16 cellular contexts compared by ENCODE assay signal in the genomic region with DNA sequence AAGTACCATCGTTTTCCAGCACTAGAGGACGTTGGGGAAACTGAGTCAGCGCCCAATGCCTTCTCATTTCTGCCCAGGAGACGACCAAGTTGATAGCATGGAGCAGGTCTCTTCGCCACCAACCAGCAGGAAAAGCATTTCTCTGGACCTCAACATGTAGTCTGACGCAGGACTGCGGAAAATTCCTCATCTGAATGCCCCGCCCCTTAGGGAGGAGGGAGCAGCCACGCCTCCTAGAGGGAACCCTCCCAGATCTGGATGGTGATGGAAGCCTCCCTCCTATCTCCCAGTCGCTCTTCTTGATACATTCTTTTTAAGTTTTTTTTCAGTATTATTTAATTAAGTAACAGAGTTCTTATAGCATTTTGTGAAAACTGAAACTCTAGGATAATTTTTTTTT. TPM values are rescaled to one million over a fixed set of nuclear protein-coding genes. Genes with fewer than 3 reads are reported as not detected.
DNase-seq lines count a peak whose midpoint lies in the region; ATAC-seq, FAIRE-seq and TF ChIP-seq lines count a peak whose summit lies in the region.
"Had no signal": no experiment of that assay in that cellular context is flagged by ENCODE, and none has a peak within 500 bp of the region (broad histone marks: within the 10 kb centered on the region; RNA-seq: fewer than 3 reads in every experiment).

No MANE protein-coding gene starts in this region.

- H3K4me1 ChIP-seq in upper lobe of right lung, result no peaks in the 10 kb centered on the region
- H3K4me1 ChIP-seq: BLaER1, colonic mucosa had no signal

- in situ Hi-C loops in ACHN (cut with HindIII; ENCODE audit: low pct_ligation_motif_present, low pct_unique_long_range_greater_than_20kb, low sequenced_read_pairs), result loop anchor here (25.0 kb wide), 1 partner anchor 215 kb away; no protein-coding TSS in a partner anchor

- H3K27me3 ChIP-seq in MG63 (peaks cover 10% of the 10 kb centered on the region), upper lobe of right lung (peaks cover 9% of the 10 kb centered on the region)
- H3K27me3 ChIP-seq: BLaER1, colonic mucosa had no signal

- TF ChIP-seq CTCF in fibroblast of villous mesenchyme (IDR thresholded peaks at IDR 0.05; ENCODE audit: insufficient read depth, low read depth, low read length) (no peak), upper lobe of right lung (IDR thresholded peaks at IDR 0.05) (no peak)

- no peak for FAIRE-seq in RCC 7860 (lab: Jason Lieb, UNC)
- FAIRE-seq: astrocyte, kidney had no signal

- intact Hi-C loops in upper lobe of right lung (cut with DNase I), result no loop called here

- H3K36me3 ChIP-seq in MG63 (no peaks in the 10 kb centered on the region), upper lobe of right lung (no peaks in the 10 kb centered on the region)
- H3K36me3 ChIP-seq: BLaER1, colonic mucosa had no signal

- no peak overlapping the region for H3K27ac ChIP-seq in upper lobe of right lung
- H3K27ac ChIP-seq: BLaER1, colonic mucosa, epithelial cell of prostate had no signal

- H3K9me3 ChIP-seq in MG63 (no peaks in the 10 kb centered on the region), upper lobe of right lung (no peaks in the 10 kb centered on the region)
- H3K9me3 ChIP-seq: BLaER1, colonic mucosa had no signal

- ATAC-seq in upper lobe of right lung, result no peak

- peak; percentile 5 for DNase-seq in ACHN
- DNase-seq in ELR (ENCODE audit: low read depth), result peak; percentile 42
- peak; percentile 4 for DNase-seq in NCI-H748 treated with DMSO at 0.1 percent for 48 hours (lab: John Stamatoyannopoulos, UW)
- peak; percentile 4 for DNase-seq in fibroblast of villous mesenchyme (ENCODE audit: low read depth)
- no peak for DNase-seq in RCC 7860 (ENCODE audit: low spot score)
- DNase-seq in MG63, result no peak
- no peak for DNase-seq in activated CD4-positive, alpha-beta T cell treated with anti-CD3 and anti-CD28 coated beads, Interleukin-2, amount 50 U/mL, for 48 hours
- DNase-seq in upper lobe of right lung, result no peak
- DNase-seq: colonic mucosa, DMS79 treated with DMSO at 0.1 percent for 48 hours, kidney, nucleus accumbens had no signal

- H3K4me3 ChIP-seq in fibroblast of villous mesenchyme (ENCODE audit: low read depth, low read length), result no peak overlapping the region
- no peak overlapping the region for H3K4me3 ChIP-seq in MG63
- no peak overlapping the region for H3K4me3 ChIP-seq in upper lobe of right lung
- H3K4me3 ChIP-seq: BLaER1, colonic mucosa had no signal

RNA-seq across cellular contexts. Expression of a gene that starts 17.4 kb away (rescaled TPM):
- total RNA-seq in fibroblast of villous mesenchyme (not detected in 2 replicates), upper lobe of right lung (not detected)
- total RNA-seq in MG63 (2014; rRNA removed; shearing (Covaris generic); ENCODE audit: low replicate concordance), result not detected in 2 replicates
- total RNA-seq: astrocyte, colonic mucosa, kidney, right cardiac atrium had no signal

RNA-seq across cellular contexts. Expression of a gene that starts 49.9 kb away (rescaled TPM):
- total RNA-seq in fibroblast of villous mesenchyme (not detected in 2 replicates), upper lobe of right lung (not detected)
- not detected in 2 replicates for total RNA-seq in MG63 (2014; rRNA removed; shearing (Covaris generic); ENCODE audit: low replicate concordance)
- total RNA-seq: astrocyte, colonic mucosa, kidney, right cardiac atrium had no signal

Comparison
In these comparisons a context has a peak if more than half of its experiments do, and no peak if none do; other contexts are left out.
1. DNase-seq: peak in ACHN (single experiment), ELR (single experiment), NCI-H748 treated with DMSO at 0.1 percent for 48 hours (single experiment) and fibroblast of villous mesenchyme (single experiment); none in RCC 7860 (single experiment), MG63 (single experiment), activated CD4-positive, alpha-beta T cell treated with anti-CD3 and anti-CD28 coated beads, Interleukin-2, amount 50 U/mL, for 48 hours (0 of 2) and upper lobe of right lung (single experiment).